ENCODE assay signal across 15 cellular contexts in the genomic region with DNA sequence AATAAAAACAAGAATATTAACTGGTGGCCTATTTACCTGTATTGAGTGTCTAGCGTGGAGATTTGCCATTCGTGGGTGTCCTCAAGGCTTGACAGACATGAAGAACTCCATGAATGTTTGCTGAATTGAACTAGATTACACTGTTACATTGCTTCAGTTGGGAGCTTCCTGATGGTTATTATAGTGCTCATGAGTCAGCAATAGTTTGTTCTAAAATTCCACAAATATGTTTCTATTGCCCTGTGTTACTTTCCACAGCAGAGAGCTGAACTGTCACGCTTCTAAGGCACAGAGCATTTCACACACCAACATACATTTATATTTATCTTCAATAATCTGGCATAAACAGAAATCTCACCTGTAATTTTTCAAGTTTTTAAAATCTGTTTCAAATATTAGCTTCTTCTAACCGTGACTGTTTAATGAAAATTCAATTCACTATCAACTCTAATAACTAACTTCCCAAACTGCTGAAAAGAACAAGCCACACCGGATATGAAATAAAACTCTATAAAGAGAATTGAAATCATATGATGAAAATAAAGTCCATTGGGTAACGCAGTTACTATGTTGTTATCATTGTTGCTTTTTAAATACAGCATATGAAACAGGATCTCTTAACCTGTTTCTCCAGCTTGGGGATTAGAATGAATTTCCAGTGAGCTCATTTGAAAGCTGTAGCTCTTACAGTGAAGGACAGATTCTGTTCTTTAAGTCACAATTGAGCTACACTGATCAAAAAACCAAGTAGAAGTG.
DNase-seq lines count a peak whose midpoint lies in the region; ATAC-seq and TF ChIP-seq lines count a peak whose summit lies in the region.
"Had no signal": no experiment of that assay in that cellular context is flagged by ENCODE, and none has a peak within 500 bp of the region (broad histone marks: within the 10 kb centered on the region; RNA-seq: fewer than 3 reads in every experiment).

No MANE protein-coding gene starts in this region.

- H3K27me3 Mint-ChIP-seq in natural killer cell (ENCODE audit: low read depth in 2 of 2): no peaks in the 10 kb centered on the region
- H3K27me3 Mint-ChIP-seq in natural killer cell treated with Interleukin-12 subunit alpha and Interleukin-12 subunit beta and Interleukin-15 and Interleukin-18, amount 100 ng/mL, for 72 hours: no peaks in the 10 kb centered on the region
- H3K27me3 Mint-ChIP-seq: effector memory CD8-positive, alpha-beta T cell had no signal

- H3K36me3 Mint-ChIP-seq in natural killer cell: no peaks in the 10 kb centered on the region
- peaks cover 7% of the 10 kb centered on the region for H3K36me3 Mint-ChIP-seq in natural killer cell treated with Interleukin-12 subunit alpha and Interleukin-12 subunit beta and Interleukin-15 and Interleukin-18, amount 100 ng/mL, for 72 hours

- H3K27me3 ChIP-seq in colonic mucosa (no peaks in the 10 kb centered on the region), left lung (no peaks in the 10 kb centered on the region), left ventricle myocardium inferior (ENCODE audit: low read depth) (no peaks in the 10 kb centered on the region)

- no peaks in the 10 kb centered on the region for H3K36me3 ChIP-seq in colonic mucosa
- peaks cover 0 to 46% of the 10 kb centered on the region in 2 donors for H3K36me3 ChIP-seq in left lung
- no peaks in the 10 kb centered on the region for H3K36me3 ChIP-seq in left ventricle myocardium inferior

- no peaks in the 10 kb centered on the region for H3K9me3 Mint-ChIP-seq in natural killer cell
- no peaks in the 10 kb centered on the region for H3K9me3 Mint-ChIP-seq in natural killer cell treated with Interleukin-12 subunit alpha and Interleukin-12 subunit beta and Interleukin-15 and Interleukin-18, amount 100 ng/mL, for 72 hours
- H3K9me3 Mint-ChIP-seq: effector memory CD8-positive, alpha-beta T cell had no signal

- intact Hi-C loops in natural killer cell (cut with micrococcal nuclease): no loop called here
- intact Hi-C loops in colonic mucosa (cut with DNase I): no loop called here
- intact Hi-C loops in left lung (cut with DNase I): no loop called here
- intact Hi-C loops in left ventricle myocardium inferior (cut with micrococcal nuclease): no loop called here

- H3K4me3 ChIP-seq in colonic mucosa (no peak overlapping the region), left lung (no peak overlapping the region), left ventricle myocardium inferior (no peak overlapping the region)

- no peak overlapping the region for H3K4me3 Mint-ChIP-seq in natural killer cell
- H3K4me3 Mint-ChIP-seq in natural killer cell treated with Interleukin-12 subunit alpha and Interleukin-12 subunit beta and Interleukin-15 and Interleukin-18, amount 100 ng/mL, for 72 hours: no peak overlapping the region
- H3K4me3 Mint-ChIP-seq: effector memory CD8-positive, alpha-beta T cell had no signal

- H3K4me1 ChIP-seq in colonic mucosa: peaks cover 4% of the 10 kb centered on the region
- H3K4me1 ChIP-seq in left lung: peaks cover 7 to 17% of the 10 kb centered on the region in 2 donors
- peaks cover 8% of the 10 kb centered on the region for H3K4me1 ChIP-seq in left ventricle myocardium inferior

- TF ChIP-seq CTCF in natural killer cell (IDR thresholded peaks at IDR 0.05) (no peak), colonic mucosa (IDR thresholded peaks at IDR 0.05) (no peak), left lung (IDR thresholded peaks at IDR 0.05) (no peak), left ventricle myocardium inferior (IDR thresholded peaks at IDR 0.05; ENCODE audit: borderline replicate concordance) (no peak), GM20000 (IDR thresholded peaks at IDR 0.05; ENCODE audit: extremely low read depth, missing control alignments) (no peak)

- DNase-seq in natural killer cell: no peak
- no peak for DNase-seq in natural killer cell treated with Interleukin-12 subunit alpha and Interleukin-12 subunit beta and Interleukin-15 and Interleukin-18, amount 100 ng/mL, for 72 hours (ENCODE audit: low spot score)
- no peak for DNase-seq in colonic mucosa
- DNase-seq in left lung: no peak
- no peak for DNase-seq in NOMO-1 treated with DMSO at 0.1 percent for 48 hours (lab: John Stamatoyannopoulos, UW; ENCODE audit: unreplicated experiment)
- no peak for DNase-seq in left ventricle myocardium inferior
- no peak for DNase-seq in GM20000 (ENCODE audit: low spot score)
- DNase-seq in iPS-NIHi7 (ENCODE audit: extremely low spot score): no peak
- DNase-seq: AML-193; amygdala; effector memory CD8-positive, alpha-beta T cell; NCI-H1105 treated with DMSO at 0.1 percent for 48 hours; NCI-H526 treated with DMSO at 0.1 percent for 48 hours; SHP77 treated with DMSO at 0.1 percent for 48 hours; stimulated activated naive CD8-positive, alpha-beta T cell treated with anti-CD3 and anti-CD28 coated beads, Interleukin-15, Interleukin-2, amounts not matched to agents 100 U/mL and 50 U/mL, for 24 hours had no signal

- no peak for ATAC-seq in natural killer cell
- ATAC-seq in natural killer cell treated with Interleukin-12 subunit alpha and Interleukin-12 subunit beta and Interleukin-15 and Interleukin-18, amount 100 ng/mL, for 72 hours: no peak
- peak; percentile 27 for ATAC-seq in left lung
- ATAC-seq: effector memory CD8-positive, alpha-beta T cell; stimulated activated naive CD8-positive, alpha-beta T cell treated with anti-CD3 and anti-CD28 coated beads, Interleukin-15, Interleukin-2, amounts not matched to agents 100 U/mL and 50 U/mL, for 24 hours had no signal

- no peak overlapping the region for H3K9ac ChIP-seq in colonic mucosa (ENCODE audit: low read depth in 2 of 2, low read length in 2 of 2)

- H3K9me3 ChIP-seq in colonic mucosa (no peaks in the 10 kb centered on the region), left lung (no peaks in the 10 kb centered on the region), left ventricle myocardium inferior (replicated peaks) (no peaks in the 10 kb centered on the region)

- H3K27ac ChIP-seq in colonic mucosa (peak overlapping the region; percentile 56), left lung (peak overlapping the region in 1 of 2 donors; percentile 35), left ventricle myocardium inferior (replicated peaks) (no peak overlapping the region)

- peak overlapping the region; percentile 18 to 50 for H3K27ac Mint-ChIP-seq in natural killer cell
- no peak overlapping the region for H3K27ac Mint-ChIP-seq in natural killer cell treated with Interleukin-12 subunit alpha and Interleukin-12 subunit beta and Interleukin-15 and Interleukin-18, amount 100 ng/mL, for 72 hours
- H3K27ac Mint-ChIP-seq: effector memory CD8-positive, alpha-beta T cell had no signal

- no peaks in the 10 kb centered on the region for H3K4me1 Mint-ChIP-seq in natural killer cell
- no peaks in the 10 kb centered on the region for H3K4me1 Mint-ChIP-seq in natural killer cell treated with Interleukin-12 subunit alpha and Interleukin-12 subunit beta and Interleukin-15 and Interleukin-18, amount 100 ng/mL, for 72 hours (ENCODE audit: low read depth in 2 of 2)

Comparison
In these comparisons a context has a peak if more than half of its experiments do, and no peak if none do; other contexts are left out.
1. H3K27ac Mint-ChIP-seq: peak in natural killer cell (2 of 2); none in natural killer cell treated with Interleukin-12 subunit alpha and Interleukin-12 subunit beta and Interleukin-15 and Interleukin-18, amount 100 ng/mL, for 72 hours (0 of 2).